ENCODE assay signal across 2 cellular contexts in the genomic region with DNA sequence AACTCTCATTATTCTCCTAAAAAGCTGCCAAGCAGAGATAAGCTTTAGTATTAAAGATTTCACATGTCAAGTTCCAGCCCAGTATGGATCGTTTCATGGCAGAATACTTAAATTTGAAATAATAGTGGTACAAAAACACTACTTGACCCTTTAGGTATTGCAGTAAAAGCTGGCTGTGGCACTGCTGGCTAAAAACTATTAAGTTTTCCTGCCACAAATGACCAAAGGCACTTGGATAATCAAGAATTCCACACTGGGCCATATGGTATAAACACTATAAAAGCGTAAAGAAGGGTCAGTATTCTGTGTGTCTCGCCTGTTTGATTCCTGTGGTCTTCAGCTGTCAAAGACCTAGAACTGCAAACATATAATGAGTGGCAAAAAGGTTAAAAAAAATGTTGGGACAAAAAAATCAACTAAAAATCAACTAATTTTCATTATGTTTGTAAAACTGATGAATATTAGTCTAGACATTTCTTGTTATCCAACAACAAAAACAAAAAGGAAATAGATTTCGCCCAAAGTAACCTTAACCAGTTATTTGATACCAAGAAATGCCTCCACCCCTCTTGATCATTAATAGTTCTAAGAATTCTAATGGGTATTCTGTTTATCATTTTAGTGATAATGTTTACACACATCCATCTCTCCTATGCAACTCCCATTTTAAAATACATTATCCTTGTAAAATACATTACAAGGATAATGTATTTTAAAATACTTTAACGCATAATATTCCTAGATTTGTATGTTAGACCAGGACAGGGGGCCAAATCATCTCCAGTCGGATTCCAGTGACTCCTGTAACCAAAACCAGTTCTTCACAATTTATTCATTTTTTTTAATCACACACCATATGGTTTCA.
TF ChIP-seq lines count a peak whose summit lies in the region.

No MANE protein-coding gene starts in this region.

TF ChIP-seq in liver, 16 proteins besides CTCF, POLR2A, EP300 and RAD21:
- TF ChIP-seq, protein P1, sequence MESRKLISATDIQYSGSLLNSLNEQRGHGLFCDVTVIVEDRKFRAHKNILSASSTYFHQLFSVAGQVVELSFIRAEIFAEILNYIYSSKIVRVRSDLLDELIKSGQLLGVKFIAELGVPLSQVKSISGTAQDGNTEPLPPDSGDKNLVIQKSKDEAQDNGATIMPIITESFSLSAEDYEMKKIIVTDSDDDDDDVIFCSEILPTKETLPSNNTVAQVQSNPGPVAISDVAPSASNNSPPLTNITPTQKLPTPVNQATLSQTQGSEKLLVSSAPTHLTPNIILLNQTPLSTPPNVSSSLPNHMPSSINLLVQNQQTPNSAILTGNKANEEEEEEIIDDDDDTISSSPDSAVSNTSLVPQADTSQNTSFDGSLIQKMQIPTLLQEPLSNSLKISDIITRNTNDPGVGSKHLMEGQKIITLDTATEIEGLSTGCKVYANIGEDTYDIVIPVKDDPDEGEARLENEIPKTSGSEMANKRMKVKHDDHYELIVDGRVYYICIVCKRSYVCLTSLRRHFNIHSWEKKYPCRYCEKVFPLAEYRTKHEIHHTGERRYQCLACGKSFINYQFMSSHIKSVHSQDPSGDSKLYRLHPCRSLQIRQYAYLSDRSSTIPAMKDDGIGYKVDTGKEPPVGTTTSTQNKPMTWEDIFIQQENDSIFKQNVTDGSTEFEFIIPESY (IDR thresholded peaks at IDR 0.05) = no peak
- TF ChIP-seq GABPA (IDR thresholded peaks at IDR 0.05 in 1 of 2, conservative IDR thresholded peaks at IDR 0.05 in 1 of 2) = no peak
- TF ChIP-seq, protein P2, sequence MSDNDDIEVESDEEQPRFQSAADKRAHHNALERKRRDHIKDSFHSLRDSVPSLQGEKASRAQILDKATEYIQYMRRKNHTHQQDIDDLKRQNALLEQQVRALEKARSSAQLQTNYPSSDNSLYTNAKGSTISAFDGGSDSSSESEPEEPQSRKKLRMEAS (IDR thresholded peaks at IDR 0.05) = no peak
- TF ChIP-seq YY1 (IDR thresholded peaks at IDR 0.05) = no peak

TF ChIP-seq in HepG2, 621 proteins besides CTCF, POLR2A, EP300 and RAD21:
- TF ChIP-seq, protein P3, sequence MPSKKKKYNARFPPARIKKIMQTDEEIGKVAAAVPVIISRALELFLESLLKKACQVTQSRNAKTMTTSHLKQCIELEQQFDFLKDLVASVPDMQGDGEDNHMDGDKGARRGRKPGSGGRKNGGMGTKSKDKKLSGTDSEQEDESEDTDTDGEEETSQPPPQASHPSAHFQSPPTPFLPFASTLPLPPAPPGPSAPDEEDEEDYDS (CRISPR knock-in tag; IDR thresholded peaks at IDR 0.05) = no peak
- TF ChIP-seq, protein P4, sequence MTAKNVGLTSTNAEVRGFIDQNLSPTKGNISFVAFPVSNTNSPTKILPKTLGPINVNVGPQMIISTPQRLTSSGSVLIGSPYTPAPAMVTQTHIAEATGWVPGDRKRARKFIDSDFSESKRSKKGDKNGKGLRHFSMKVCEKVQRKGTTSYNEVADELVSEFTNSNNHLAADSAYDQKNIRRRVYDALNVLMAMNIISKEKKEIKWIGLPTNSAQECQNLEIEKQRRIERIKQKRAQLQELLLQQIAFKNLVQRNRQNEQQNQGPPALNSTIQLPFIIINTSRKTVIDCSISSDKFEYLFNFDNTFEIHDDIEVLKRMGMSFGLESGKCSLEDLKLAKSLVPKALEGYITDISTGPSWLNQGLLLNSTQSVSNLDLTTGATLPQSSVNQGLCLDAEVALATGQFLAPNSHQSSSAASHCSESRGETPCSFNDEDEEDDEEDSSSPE (CRISPR knock-in tag; IDR thresholded peaks at IDR 0.05) = no peak
- TF ChIP-seq ZNF382 (CRISPR knock-in tag; IDR thresholded peaks at IDR 0.05; ENCODE audit: borderline replicate concordance) (no peak), ZNF317 (CRISPR knock-in tag; IDR thresholded peaks at IDR 0.05) (no peak), TEAD3 (CRISPR knock-in tag; optimal IDR thresholded peaks at IDR 0.05; ENCODE audit: borderline replicate concordance) (no peak), CENPX (CRISPR knock-in tag; IDR thresholded peaks at IDR 0.05) (no peak), MIXL1 (CRISPR knock-in tag; IDR thresholded peaks at IDR 0.05) (no peak)
- TF ChIP-seq, protein P1 (CRISPR knock-in tag; IDR thresholded peaks at IDR 0.05) = no peak
- TF ChIP-seq, protein P5, sequence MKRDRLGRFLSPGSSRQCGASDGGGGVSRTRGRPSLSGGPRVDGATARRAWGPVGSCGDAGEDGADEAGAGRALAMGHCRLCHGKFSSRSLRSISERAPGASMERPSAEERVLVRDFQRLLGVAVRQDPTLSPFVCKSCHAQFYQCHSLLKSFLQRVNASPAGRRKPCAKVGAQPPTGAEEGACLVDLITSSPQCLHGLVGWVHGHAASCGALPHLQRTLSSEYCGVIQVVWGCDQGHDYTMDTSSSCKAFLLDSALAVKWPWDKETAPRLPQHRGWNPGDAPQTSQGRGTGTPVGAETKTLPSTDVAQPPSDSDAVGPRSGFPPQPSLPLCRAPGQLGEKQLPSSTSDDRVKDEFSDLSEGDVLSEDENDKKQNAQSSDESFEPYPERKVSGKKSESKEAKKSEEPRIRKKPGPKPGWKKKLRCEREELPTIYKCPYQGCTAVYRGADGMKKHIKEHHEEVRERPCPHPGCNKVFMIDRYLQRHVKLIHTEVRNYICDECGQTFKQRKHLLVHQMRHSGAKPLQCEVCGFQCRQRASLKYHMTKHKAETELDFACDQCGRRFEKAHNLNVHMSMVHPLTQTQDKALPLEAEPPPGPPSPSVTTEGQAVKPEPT (CRISPR knock-in tag; IDR thresholded peaks at IDR 0.05; ENCODE audit: low read depth) = no peak
- TF ChIP-seq, protein P6, sequence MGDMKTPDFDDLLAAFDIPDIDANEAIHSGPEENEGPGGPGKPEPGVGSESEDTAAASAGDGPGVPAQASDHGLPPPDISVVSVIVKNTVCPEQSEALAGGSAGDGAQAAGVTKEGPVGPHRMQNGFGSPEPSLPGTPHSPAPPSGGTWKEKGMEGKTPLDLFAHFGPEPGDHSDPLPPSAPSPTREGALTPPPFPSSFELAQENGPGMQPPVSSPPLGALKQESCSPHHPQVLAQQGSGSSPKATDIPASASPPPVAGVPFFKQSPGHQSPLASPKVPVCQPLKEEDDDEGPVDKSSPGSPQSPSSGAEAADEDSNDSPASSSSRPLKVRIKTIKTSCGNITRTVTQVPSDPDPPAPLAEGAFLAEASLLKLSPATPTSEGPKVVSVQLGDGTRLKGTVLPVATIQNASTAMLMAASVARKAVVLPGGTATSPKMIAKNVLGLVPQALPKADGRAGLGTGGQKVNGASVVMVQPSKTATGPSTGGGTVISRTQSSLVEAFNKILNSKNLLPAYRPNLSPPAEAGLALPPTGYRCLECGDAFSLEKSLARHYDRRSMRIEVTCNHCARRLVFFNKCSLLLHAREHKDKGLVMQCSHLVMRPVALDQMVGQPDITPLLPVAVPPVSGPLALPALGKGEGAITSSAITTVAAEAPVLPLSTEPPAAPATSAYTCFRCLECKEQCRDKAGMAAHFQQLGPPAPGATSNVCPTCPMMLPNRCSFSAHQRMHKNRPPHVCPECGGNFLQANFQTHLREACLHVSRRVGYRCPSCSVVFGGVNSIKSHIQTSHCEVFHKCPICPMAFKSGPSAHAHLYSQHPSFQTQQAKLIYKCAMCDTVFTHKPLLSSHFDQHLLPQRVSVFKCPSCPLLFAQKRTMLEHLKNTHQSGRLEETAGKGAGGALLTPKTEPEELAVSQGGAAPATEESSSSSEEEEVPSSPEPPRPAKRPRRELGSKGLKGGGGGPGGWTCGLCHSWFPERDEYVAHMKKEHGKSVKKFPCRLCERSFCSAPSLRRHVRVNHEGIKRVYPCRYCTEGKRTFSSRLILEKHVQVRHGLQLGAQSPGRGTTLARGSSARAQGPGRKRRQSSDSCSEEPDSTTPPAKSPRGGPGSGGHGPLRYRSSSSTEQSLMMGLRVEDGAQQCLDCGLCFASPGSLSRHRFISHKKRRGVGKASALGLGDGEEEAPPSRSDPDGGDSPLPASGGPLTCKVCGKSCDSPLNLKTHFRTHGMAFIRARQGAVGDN (CRISPR knock-in tag; IDR thresholded peaks at IDR 0.05) = no peak
- TF ChIP-seq, protein P7, sequence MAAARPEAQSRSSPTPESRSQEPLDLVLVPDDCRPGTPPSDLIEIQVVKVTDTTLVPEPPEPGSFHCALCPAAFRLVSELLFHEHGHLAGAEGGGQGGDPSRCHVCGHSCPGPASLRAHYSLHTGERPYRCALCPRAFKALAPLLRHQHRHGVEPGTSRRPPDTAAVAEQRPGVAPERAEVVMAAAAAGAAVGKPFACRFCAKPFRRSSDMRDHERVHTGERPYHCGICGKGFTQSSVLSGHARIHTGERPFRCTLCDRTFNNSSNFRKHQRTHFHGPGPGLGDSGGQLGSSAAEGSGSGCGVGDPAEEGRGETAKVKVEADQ (CRISPR knock-in tag; IDR thresholded peaks at IDR 0.05; ENCODE audit: borderline replicate concordance) = no peak
